8 cellular contexts compared by ENCODE assay signal in the genomic region with DNA sequence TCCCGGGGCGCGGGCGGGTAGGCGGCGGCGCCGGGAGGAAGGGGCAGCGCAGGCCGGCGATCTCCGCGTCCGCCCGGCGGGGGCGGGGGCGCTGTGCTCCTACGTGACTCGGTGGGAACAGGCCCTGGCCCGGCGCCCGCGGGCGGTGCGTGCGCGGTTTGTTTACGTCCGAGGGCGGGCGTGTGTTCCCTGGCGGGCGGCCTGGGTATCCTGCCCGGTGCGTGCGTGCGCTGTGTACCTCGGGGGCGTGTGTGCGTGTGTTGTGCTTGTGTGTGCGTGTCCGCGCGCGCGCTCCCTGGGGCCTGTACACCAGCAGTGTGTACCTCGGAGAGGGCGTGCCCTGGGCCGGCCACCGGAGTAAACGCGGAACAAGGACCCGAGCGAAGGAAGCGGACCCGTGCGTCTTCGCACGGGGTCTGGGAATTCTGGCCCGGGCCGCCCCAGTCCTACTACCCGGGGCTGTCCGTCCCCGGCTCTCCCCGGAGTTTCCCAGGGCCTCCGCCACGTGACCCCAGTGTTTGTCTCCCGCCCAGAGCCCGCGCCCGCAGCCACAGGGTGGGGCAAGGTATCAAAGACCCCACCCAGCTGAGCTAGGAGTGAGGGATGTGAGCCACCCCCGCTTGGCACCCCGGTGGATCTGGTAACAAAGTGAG. TPM values are rescaled to one million over a fixed set of nuclear protein-coding genes. Genes with fewer than 3 reads are reported as not detected.
DNase-seq lines count a peak whose midpoint lies in the region; ATAC-seq, FAIRE-seq and TF ChIP-seq lines count a peak whose summit lies in the region.

No MANE protein-coding gene starts in this region.

- intact Hi-C loops in Right ventricle myocardium superior (cut with DNase I) (no loop called here), pancreas (cut with DNase I) (no loop called here)

- H3K4me1 ChIP-seq in SJCRH30 (0 out of 2 replicates have a peak, but pooled peaks cover 4% of the 10 kb centered on the region), pancreas (peaks cover 0 to 10% (median 0%) of the 10 kb centered on the region in 3 donors)

- no peaks in the 10 kb centered on the region for H3K36me3 ChIP-seq in SJCRH30
- H3K36me3 ChIP-seq in pancreas: no peaks in the 10 kb centered on the region

- FAIRE-seq in pancreas (lab: Jason Lieb, UNC): no peak
- no peak for FAIRE-seq in D721Med (lab: Jason Lieb, UNC)

- peak overlapping the region; percentile 79; the same call in 1 of the 2 replicates for H3K27ac ChIP-seq in SJCRH30
- peak overlapping the region; percentile 96 to 99 (median 98) for H3K27ac ChIP-seq in pancreas

- peak; percentile 65 for DNase-seq in NCI-H2227 (lab: John Stamatoyannopoulos, UW; ENCODE audit: unreplicated experiment)
- DNase-seq in NCI-H2227 treated with DMSO at 0.1 percent for 48 hours (lab: John Stamatoyannopoulos, UW): no peak
- DNase-seq in SJCRH30: peak; percentile 56 to 57
- DNase-seq in activated naive CD8-positive, alpha-beta T cell treated with anti-CD3 and anti-CD28 coated beads, Interleukin-2, amount 50 U/mL, for 16 hours (ENCODE audit: low read depth, low spot score): peak; percentile 23
- DNase-seq in Right ventricle myocardium superior: peak; percentile 93
- peak; percentile 77 to 93 (median 90) for DNase-seq in pancreas
- DNase-seq in D721Med (ENCODE audit: insufficient read length, low spot score): no peak

- peak overlapping the region; percentile 87 for H3K4me3 ChIP-seq in SJCRH30
- H3K4me3 ChIP-seq in pancreas: peak overlapping the region; percentile 67 to 77 (median 72)

- 0 to 1% methylated on average over 55 to 74 of the region's 74 CpGs for WGBS in pancreas, 2 donors

- no peaks in the 10 kb centered on the region for H3K9me3 ChIP-seq in SJCRH30 (replicated peaks)
- no peaks in the 10 kb centered on the region for H3K9me3 ChIP-seq in pancreas

- TF ChIP-seq CTCF in pancreas (IDR thresholded peaks at IDR 0.05) (no peak), D721Med (IDR thresholded peaks at IDR 0.05; ENCODE audit: insufficient read depth, missing control alignments) (no peak)

- ATAC-seq in HG03135 (IDR thresholded peaks at IDR 0.05; ENCODE audit: unreplicated experiment): peak; percentile 10
- ATAC-seq in Right ventricle myocardium superior (ENCODE audit: poor library complexity): peak; percentile 68
- peak; percentile 54 to 72 (median 68) for ATAC-seq in pancreas

- H3K27me3 ChIP-seq in SJCRH30 (no peaks in the 10 kb centered on the region), pancreas (no peaks in the 10 kb centered on the region)

RNA-seq across cellular contexts. Expression of a gene that starts 0.8 kb away (rescaled TPM):
- 3.2 and 3.6 TPM in 2 replicates for total RNA-seq in SJCRH30 (2014; rRNA removed; shearing (Covaris generic))
- total RNA-seq in Right ventricle myocardium superior (4.2 TPM), pancreas (1 to 10 TPM; 3.4 to 8.9 (median 6.8) TPM)
- 10 to 100 TPM; 10.6 to 16.7 TPM for polyA plus RNA-seq in pancreas

RNA-seq across cellular contexts. Expression of a gene that starts 20.9 kb away (rescaled TPM):
- total RNA-seq in SJCRH30 (2014; rRNA removed; shearing (Covaris generic)): 3.9 and 5.4 TPM in 2 replicates
- 12.0 TPM for total RNA-seq in Right ventricle myocardium superior
- total RNA-seq in pancreas: 10 to 100 TPM in 5 of 6 donors, 1 to 10 TPM in 1; 8.7 to 47.0 (median 21.3) TPM
- 100 to 1,000 TPM; 107 to 109 TPM for polyA plus RNA-seq in pancreas

Comparison
In these comparisons a context has a peak if more than half of its experiments do, and no peak if none do; other contexts are left out.
1. DNase-seq: peak in NCI-H2227 (single experiment), SJCRH30 (2 of 2), activated naive CD8-positive, alpha-beta T cell treated with anti-CD3 and anti-CD28 coated beads, Interleukin-2, amount 50 U/mL, for 16 hours (single experiment), Right ventricle myocardium superior (single experiment) and pancreas (6 of 6); none in NCI-H2227 treated with DMSO at 0.1 percent for 48 hours (single experiment) and D721Med (single experiment).
2. ATAC-seq: peak in every context shown above with its lines; median percentile 68 in Right ventricle myocardium superior; 68 in pancreas; 10 in HG03135.